In genomic region chr17:8186446-8186786, GRCh38 we compare ENCODE assay signal across 1 cellular context.
A peak's percentile ranks its signal among the peaks of the same experiment; 100 is the strongest.
TF ChIP-seq lines count a peak whose summit lies in the region.

No MANE protein-coding gene starts in this region.

TF ChIP-seq in K562, 482 proteins besides CTCF, POLR2A, EP300 and RAD21 (continued from another document and continues in another):
- TF ChIP-seq RREB1 (CRISPR knock-in tag; IDR thresholded peaks at IDR 0.05) (no peak), ZKSCAN8 (CRISPR knock-in tag; IDR thresholded peaks at IDR 0.05) (no peak), SNIP1 (IDR thresholded peaks at IDR 0.05; ENCODE audit: low read depth) (no peak), USF1 (CRISPR knock-in tag; IDR thresholded peaks at IDR 0.05) (no peak), NR3C1 (CRISPR knock-in tag; IDR thresholded peaks at IDR 0.05) (no peak), SMC3 (conservative IDR thresholded peaks at IDR 0.05; ENCODE audit: insufficient read depth, low read depth, low read length) (0 out of 2 replicates have a peak, but pooled peaks have one; percentile 16), TCF3 (CRISPR knock-in tag; IDR thresholded peaks at IDR 0.05) (no peak), ZNF354B (CRISPR knock-in tag; IDR thresholded peaks at IDR 0.05) (no peak), L3MBTL2 (IDR thresholded peaks at IDR 0.05) (no peak), HNRNPL (IDR thresholded peaks at IDR 0.05; ENCODE audit: low read depth, low read length) (no peak), ZNF197 (CRISPR knock-in tag; IDR thresholded peaks at IDR 0.05; ENCODE audit: low read depth) (0 out of 2 replicates have a peak, but pooled peaks have one; percentile 9), ZNF639 (CRISPR knock-in tag; conservative IDR thresholded peaks at IDR 0.05 in 1 of 2, IDR thresholded peaks at IDR 0.05 in 1 of 2) (no peak), SETDB1 (IDR thresholded peaks at IDR 0.05; ENCODE audit: low read length) (no peak), MXI1 (IDR thresholded peaks at IDR 0.05; ENCODE audit: low read depth, low read length) (no peak), ZFP91 (CRISPR knock-in tag; IDR thresholded peaks at IDR 0.05) (no peak), CREM (IDR thresholded peaks at IDR 0.05; ENCODE audit: low read depth) (no peak), MYBL2 (IDR thresholded peaks at IDR 0.05; ENCODE audit: low read depth) (no peak), MYBL2 (CRISPR knock-in tag; IDR thresholded peaks at IDR 0.05; ENCODE audit: borderline replicate concordance) (no peak), SNRNP70 (optimal IDR thresholded peaks at IDR 0.05; ENCODE audit: low read depth, low read length) (no peak), ZNF217 (CRISPR knock-in tag; IDR thresholded peaks at IDR 0.05) (no peak), ZNF766 (CRISPR knock-in tag; conservative IDR thresholded peaks at IDR 0.05) (no peak), NUFIP1 (IDR thresholded peaks at IDR 0.05; ENCODE audit: partially characterized antibody) (no peak), PTRF (tag; IDR thresholded peaks at IDR 0.05) (no peak), RFX7 (CRISPR knock-in tag; IDR thresholded peaks at IDR 0.05) (no peak), BRD4 (IDR thresholded peaks at IDR 0.05) (0 out of 2 replicates have a peak, but pooled peaks have one; percentile 1), RBFOX2 (IDR thresholded peaks at IDR 0.05; ENCODE audit: low read depth, low read length) (peak; percentile 42), MITF (IDR thresholded peaks at IDR 0.05) (no peak), SPI1 (IDR thresholded peaks at IDR 0.05; ENCODE audit: borderline replicate concordance, low read depth, low read length) (no peak), CBX1 (IDR thresholded peaks at IDR 0.05; ENCODE audit: low read depth) (0 out of 2 replicates have a peak, but pooled peaks have one; percentile 17), ZBTB17 (CRISPR knock-in tag; IDR thresholded peaks at IDR 0.05) (no peak), SMARCA5 (IDR thresholded peaks at IDR 0.05) (no peak; the same call in 1 of the 2 replicates), ZNF3 (CRISPR knock-in tag; IDR thresholded peaks at IDR 0.05) (no peak), CEBPB (tag; IDR thresholded peaks at IDR 0.05) (no peak), MCM5 (IDR thresholded peaks at IDR 0.05; ENCODE audit: low read depth) (no peak)
- TF ChIP-seq, protein P1, sequence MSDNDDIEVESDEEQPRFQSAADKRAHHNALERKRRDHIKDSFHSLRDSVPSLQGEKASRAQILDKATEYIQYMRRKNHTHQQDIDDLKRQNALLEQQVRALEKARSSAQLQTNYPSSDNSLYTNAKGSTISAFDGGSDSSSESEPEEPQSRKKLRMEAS (CRISPR knock-in tag; IDR thresholded peaks at IDR 0.05): no peak
- TF ChIP-seq, protein P2, sequence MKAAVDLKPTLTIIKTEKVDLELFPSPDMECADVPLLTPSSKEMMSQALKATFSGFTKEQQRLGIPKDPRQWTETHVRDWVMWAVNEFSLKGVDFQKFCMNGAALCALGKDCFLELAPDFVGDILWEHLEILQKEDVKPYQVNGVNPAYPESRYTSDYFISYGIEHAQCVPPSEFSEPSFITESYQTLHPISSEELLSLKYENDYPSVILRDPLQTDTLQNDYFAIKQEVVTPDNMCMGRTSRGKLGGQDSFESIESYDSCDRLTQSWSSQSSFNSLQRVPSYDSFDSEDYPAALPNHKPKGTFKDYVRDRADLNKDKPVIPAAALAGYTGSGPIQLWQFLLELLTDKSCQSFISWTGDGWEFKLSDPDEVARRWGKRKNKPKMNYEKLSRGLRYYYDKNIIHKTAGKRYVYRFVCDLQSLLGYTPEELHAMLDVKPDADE (conservative IDR thresholded peaks at IDR 0.05; ENCODE audit: control insufficient read depth, low read depth, low read length): no peak
- TF ChIP-seq, protein P3, sequence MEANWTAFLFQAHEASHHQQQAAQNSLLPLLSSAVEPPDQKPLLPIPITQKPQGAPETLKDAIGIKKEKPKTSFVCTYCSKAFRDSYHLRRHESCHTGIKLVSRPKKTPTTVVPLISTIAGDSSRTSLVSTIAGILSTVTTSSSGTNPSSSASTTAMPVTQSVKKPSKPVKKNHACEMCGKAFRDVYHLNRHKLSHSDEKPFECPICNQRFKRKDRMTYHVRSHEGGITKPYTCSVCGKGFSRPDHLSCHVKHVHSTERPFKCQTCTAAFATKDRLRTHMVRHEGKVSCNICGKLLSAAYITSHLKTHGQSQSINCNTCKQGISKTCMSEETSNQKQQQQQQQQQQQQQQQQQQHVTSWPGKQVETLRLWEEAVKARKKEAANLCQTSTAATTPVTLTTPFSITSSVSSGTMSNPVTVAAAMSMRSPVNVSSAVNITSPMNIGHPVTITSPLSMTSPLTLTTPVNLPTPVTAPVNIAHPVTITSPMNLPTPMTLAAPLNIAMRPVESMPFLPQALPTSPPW (CRISPR knock-in tag; IDR thresholded peaks at IDR 0.05): no peak
- TF ChIP-seq, protein P4, sequence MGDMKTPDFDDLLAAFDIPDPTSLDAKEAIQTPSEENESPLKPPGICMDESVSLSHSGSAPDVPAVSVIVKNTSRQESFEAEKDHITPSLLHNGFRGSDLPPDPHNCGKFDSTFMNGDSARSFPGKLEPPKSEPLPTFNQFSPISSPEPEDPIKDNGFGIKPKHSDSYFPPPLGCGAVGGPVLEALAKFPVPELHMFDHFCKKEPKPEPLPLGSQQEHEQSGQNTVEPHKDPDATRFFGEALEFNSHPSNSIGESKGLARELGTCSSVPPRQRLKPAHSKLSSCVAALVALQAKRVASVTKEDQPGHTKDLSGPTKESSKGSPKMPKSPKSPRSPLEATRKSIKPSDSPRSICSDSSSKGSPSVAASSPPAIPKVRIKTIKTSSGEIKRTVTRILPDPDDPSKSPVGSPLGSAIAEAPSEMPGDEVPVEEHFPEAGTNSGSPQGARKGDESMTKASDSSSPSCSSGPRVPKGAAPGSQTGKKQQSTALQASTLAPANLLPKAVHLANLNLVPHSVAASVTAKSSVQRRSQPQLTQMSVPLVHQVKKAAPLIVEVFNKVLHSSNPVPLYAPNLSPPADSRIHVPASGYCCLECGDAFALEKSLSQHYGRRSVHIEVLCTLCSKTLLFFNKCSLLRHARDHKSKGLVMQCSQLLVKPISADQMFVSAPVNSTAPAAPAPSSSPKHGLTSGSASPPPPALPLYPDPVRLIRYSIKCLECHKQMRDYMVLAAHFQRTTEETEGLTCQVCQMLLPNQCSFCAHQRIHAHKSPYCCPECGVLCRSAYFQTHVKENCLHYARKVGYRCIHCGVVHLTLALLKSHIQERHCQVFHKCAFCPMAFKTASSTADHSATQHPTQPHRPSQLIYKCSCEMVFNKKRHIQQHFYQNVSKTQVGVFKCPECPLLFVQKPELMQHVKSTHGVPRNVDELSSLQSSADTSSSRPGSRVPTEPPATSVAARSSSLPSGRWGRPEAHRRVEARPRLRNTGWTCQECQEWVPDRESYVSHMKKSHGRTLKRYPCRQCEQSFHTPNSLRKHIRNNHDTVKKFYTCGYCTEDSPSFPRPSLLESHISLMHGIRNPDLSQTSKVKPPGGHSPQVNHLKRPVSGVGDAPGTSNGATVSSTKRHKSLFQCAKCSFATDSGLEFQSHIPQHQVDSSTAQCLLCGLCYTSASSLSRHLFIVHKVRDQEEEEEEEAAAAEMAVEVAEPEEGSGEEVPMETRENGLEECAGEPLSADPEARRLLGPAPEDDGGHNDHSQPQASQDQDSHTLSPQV (IDR thresholded peaks at IDR 0.05): no peak
